19 cellular contexts compared by ENCODE assay signal in the genomic region with DNA sequence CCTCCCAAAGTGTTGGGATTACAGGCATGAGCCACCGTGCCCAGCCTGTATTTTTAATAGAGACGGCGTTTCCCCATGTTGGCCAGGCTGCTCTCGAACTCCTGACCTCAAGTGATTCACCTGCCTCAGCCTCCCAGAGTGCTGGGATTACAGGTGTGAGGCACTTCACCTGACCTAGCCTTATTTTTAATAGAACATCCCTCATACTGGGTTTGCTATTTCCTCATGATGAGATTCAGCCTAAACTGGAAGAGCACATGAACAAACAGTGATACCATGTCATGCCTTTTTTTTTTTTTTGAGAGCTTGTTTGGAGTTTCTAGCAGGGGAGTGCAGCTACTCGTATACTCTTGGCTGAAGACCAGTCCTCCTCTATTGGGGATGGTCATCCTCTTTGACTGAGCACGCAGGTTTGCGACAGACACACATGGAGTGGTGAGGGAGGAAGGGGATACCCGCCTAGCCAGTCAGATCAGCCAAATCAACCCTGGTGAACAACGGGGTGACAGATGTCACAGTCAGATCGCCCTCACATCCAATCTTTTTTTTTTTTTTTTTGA.
"Had no signal": no experiment of that assay in that cellular context is flagged by ENCODE, and none has a peak within 500 bp of the region (broad histone marks: within the 10 kb centered on the region; RNA-seq: fewer than 3 reads in every experiment).

No MANE protein-coding gene starts in this region.

- H3K36me3 ChIP-seq: gastrocnemius medialis had no signal

- H3K9me3 ChIP-seq: esophagus muscularis mucosa, gastrocnemius medialis, heart right ventricle, left ventricle myocardium inferior, neutrophil, right atrium auricular region, stomach, thoracic aorta, transverse colon had no signal

- FAIRE-seq: small intestine had no signal

- H3K27ac ChIP-seq: coronary artery, gastrocnemius medialis, neutrophil, thoracic aorta had no signal

- H3K4me3 ChIP-seq: coronary artery, esophagus muscularis mucosa, gastrocnemius medialis, heart right ventricle, left ventricle myocardium inferior, lung, right atrium auricular region, stomach, thoracic aorta, transverse colon had no signal

- DNase-seq: effector CD4-positive, alpha-beta T cell; gastrocnemius medialis; heart right ventricle; islet precursor cell; left ventricle myocardium inferior; mesendoderm; naive thymus-derived CD4-positive, alpha-beta T cell; small intestine; stimulated activated CD4-positive, alpha-beta T cell treated with anti-CD3 and anti-CD28 coated beads, Interleukin-12 subunit alpha, Interleukin-12 subunit beta, amount 100 ng/mL, for 4 hours; stimulated activated naive CD4-positive, alpha-beta T cell; stomach; substantia nigra; transverse colon had no signal

- H3K4me3 Mint-ChIP-seq: naive thymus-derived CD4-positive, alpha-beta T cell had no signal

- H3K4me1 ChIP-seq: gastrocnemius medialis, right atrium auricular region had no signal

- H3K27me3 ChIP-seq: esophagus muscularis mucosa, gastrocnemius medialis, heart right ventricle, neutrophil, right atrium auricular region, stomach, transverse colon had no signal

- H3K9me3 Mint-ChIP-seq: naive thymus-derived CD4-positive, alpha-beta T cell had no signal

- H3K27me3 Mint-ChIP-seq: naive thymus-derived CD4-positive, alpha-beta T cell had no signal

- ATAC-seq: gastrocnemius medialis; heart right ventricle; naive thymus-derived CD4-positive, alpha-beta T cell had no signal
